In genomic region chr14:105097797-105098127, GRCh38 we compare ENCODE assay signal across 31 cellular contexts. TPM values are rescaled to one million over a fixed set of nuclear protein-coding genes. Genes with fewer than 3 reads are reported as not detected.
"Had no signal": no experiment of that assay in that cellular context is flagged by ENCODE, and none has a peak within 500 bp of the region (broad histone marks: within the 10 kb centered on the region; RNA-seq: fewer than 3 reads in every experiment).

No MANE protein-coding gene starts in this region.

- H3K4me2 ChIP-seq: hepatocyte, neural progenitor cell had no signal

- H3K27me3 ChIP-seq: colonic mucosa, foreskin keratinocyte, hepatocyte, ovary, right atrium auricular region, sigmoid colon, testis had no signal

- H3K4me3 ChIP-seq: colonic mucosa, esophagus muscularis mucosa, gastroesophageal sphincter, heart left ventricle, hepatocyte, lung, neural progenitor cell, ovary, right atrium auricular region, sigmoid colon, stomach, testis, tibial artery had no signal

- H3K9me3 ChIP-seq: colonic mucosa, ovary, right atrium auricular region, testis, tibial artery had no signal

- DNase-seq: central memory CD4-positive, alpha-beta T cell; colonic mucosa; effector CD8-positive, alpha-beta T cell; endodermal cell; immature natural killer cell; islet precursor cell; mesenchymal stem cell; midbrain; naive thymus-derived CD4-positive, alpha-beta T cell; nucleus accumbens; ovary; posterior cingulate gyrus; stimulated activated CD4-positive, alpha-beta T cell treated with anti-CD3 and anti-CD28 coated beads, Interleukin-2, amount 100 ng/mL, for 24 hours; stimulated activated CD4-positive, alpha-beta T cell treated with anti-CD3 and anti-CD28 coated beads, Interleukin-4, amount 100 ng/mL, for 24 hours; stimulated activated naive CD4-positive, alpha-beta T cell treated with Interleukin-2 at 50 U/mL for 16 hours; stomach; testis; tibial artery had no signal

- H3K36me3 ChIP-seq: colonic mucosa, esophagus muscularis mucosa, gastroesophageal sphincter, heart left ventricle, neural progenitor cell, ovary, right atrium auricular region, sigmoid colon, stomach, tibial artery had no signal

- H2AFZ ChIP-seq: hepatocyte, neural progenitor cell had no signal

- H3K9ac ChIP-seq: neural progenitor cell had no signal

- H3K27ac ChIP-seq: colonic mucosa, epithelial cell of prostate, esophagus muscularis mucosa, foreskin keratinocyte, gastroesophageal sphincter, heart left ventricle, hepatocyte, neural progenitor cell, ovary, right atrium auricular region, sigmoid colon, stomach, testis, tibial artery had no signal

- ATAC-seq: gastroesophageal sphincter; heart left ventricle; left lobe of liver; naive thymus-derived CD4-positive, alpha-beta T cell; stimulated activated effector memory CD8-positive, alpha-beta T cell treated with anti-CD3 and anti-CD28 coated beads, Interleukin-12 subunit alpha, Interleukin-12 subunit beta, amount 100 ng/mL, for 72 hours had no signal

RNA-seq across cellular contexts. Expression of gene GPR132, which starts 32.5 kb away (rescaled TPM):
- total RNA-seq: foreskin keratinocyte had no signal
- polyA plus RNA-seq: fibroblast of lung, foreskin keratinocyte had no signal
